ENCODE assay signal across 3 cellular contexts in the genomic region with DNA sequence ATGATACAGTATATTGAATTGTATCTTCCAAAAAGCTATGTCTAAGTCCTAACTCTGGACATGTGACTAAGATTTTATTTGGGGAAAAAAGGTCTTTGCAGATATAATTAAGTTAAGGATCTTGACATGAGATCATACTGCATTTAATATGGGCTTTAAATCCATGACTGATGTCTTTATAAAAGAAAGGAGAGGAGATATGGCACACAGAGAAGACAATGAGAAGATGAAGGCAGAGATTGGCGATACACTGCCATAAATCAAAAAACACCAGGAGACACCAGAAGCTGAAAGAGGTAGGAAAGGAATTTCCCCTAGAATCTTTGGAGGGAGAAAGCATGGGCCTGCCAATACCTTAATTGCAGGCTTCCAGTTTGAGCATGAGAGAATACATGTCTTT.
A peak's percentile ranks its signal among the peaks of the same experiment; 100 is the strongest.
TF ChIP-seq lines count a peak whose summit lies in the region.

No MANE protein-coding gene starts in this region.

TF ChIP-seq in SK-N-SH treated with all-trans-retinoic acid at 6 μM for 48 hours, 23 proteins besides CTCF, POLR2A, EP300 and RAD21 (continued from another document):
- TF ChIP-seq, protein P1, sequence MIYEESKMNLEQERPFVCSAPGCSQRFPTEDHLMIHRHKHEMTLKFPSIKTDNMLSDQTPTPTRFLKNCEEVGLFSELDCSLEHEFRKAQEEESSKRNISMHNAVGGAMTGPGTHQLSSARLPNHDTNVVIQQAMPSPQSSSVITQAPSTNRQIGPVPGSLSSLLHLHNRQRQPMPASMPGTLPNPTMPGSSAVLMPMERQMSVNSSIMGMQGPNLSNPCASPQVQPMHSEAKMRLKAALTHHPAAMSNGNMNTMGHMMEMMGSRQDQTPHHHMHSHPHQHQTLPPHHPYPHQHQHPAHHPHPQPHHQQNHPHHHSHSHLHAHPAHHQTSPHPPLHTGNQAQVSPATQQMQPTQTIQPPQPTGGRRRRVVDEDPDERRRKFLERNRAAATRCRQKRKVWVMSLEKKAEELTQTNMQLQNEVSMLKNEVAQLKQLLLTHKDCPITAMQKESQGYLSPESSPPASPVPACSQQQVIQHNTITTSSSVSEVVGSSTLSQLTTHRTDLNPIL (CRISPR knock-in tag; IDR thresholded peaks at IDR 0.05; ENCODE audit: low read depth), result 0 out of 2 replicates have a peak, but pooled peaks have one; percentile 35
- peak; percentile 90 for TF ChIP-seq ISL1 (CRISPR knock-in tag; IDR thresholded peaks at IDR 0.05)

TF ChIP-seq in SK-N-SH, 30 proteins besides CTCF, POLR2A, EP300 and RAD21 (continued from another document):
- TF ChIP-seq, protein P2, sequence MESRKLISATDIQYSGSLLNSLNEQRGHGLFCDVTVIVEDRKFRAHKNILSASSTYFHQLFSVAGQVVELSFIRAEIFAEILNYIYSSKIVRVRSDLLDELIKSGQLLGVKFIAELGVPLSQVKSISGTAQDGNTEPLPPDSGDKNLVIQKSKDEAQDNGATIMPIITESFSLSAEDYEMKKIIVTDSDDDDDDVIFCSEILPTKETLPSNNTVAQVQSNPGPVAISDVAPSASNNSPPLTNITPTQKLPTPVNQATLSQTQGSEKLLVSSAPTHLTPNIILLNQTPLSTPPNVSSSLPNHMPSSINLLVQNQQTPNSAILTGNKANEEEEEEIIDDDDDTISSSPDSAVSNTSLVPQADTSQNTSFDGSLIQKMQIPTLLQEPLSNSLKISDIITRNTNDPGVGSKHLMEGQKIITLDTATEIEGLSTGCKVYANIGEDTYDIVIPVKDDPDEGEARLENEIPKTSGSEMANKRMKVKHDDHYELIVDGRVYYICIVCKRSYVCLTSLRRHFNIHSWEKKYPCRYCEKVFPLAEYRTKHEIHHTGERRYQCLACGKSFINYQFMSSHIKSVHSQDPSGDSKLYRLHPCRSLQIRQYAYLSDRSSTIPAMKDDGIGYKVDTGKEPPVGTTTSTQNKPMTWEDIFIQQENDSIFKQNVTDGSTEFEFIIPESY (IDR thresholded peaks at IDR 0.05; ENCODE audit: borderline replicate concordance, low read depth), result no peak
- TF ChIP-seq SIN3A (IDR thresholded peaks at IDR 0.05; ENCODE audit: borderline replicate concordance, low read depth, low read length) (no peak), FOXJ3 (CRISPR knock-in tag; IDR thresholded peaks at IDR 0.05) (no peak), TEAD4 (IDR thresholded peaks at IDR 0.05; ENCODE audit: borderline replicate concordance, insufficient read depth) (no peak), POLR2AphosphoS5 (IDR thresholded peaks at IDR 0.05; ENCODE audit: low read depth, low read length) (no peak), RXRA (IDR thresholded peaks at IDR 0.05; ENCODE audit: borderline replicate concordance, low read depth) (no peak), YY1 (IDR thresholded peaks at IDR 0.05; ENCODE audit: low read depth) (no peak), MXI1 (IDR thresholded peaks at IDR 0.05; ENCODE audit: low read depth, low read length) (no peak)
- TF ChIP-seq, protein P3, sequence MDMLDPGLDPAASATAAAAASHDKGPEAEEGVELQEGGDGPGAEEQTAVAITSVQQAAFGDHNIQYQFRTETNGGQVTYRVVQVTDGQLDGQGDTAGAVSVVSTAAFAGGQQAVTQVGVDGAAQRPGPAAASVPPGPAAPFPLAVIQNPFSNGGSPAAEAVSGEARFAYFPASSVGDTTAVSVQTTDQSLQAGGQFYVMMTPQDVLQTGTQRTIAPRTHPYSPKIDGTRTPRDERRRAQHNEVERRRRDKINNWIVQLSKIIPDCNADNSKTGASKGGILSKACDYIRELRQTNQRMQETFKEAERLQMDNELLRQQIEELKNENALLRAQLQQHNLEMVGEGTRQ (IDR thresholded peaks at IDR 0.05; ENCODE audit: borderline replicate concordance, low read depth, low read length), result no peak
- TF ChIP-seq, protein P4, sequence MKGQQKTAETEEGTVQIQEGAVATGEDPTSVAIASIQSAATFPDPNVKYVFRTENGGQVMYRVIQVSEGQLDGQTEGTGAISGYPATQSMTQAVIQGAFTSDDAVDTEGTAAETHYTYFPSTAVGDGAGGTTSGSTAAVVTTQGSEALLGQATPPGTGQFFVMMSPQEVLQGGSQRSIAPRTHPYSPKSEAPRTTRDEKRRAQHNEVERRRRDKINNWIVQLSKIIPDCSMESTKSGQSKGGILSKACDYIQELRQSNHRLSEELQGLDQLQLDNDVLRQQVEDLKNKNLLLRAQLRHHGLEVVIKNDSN (IDR thresholded peaks at IDR 0.05; ENCODE audit: borderline replicate concordance, low read depth), result no peak

TF ChIP-seq in GM23338, 12 proteins besides CTCF, POLR2A, EP300 and RAD21:
- TF ChIP-seq, protein P5, sequence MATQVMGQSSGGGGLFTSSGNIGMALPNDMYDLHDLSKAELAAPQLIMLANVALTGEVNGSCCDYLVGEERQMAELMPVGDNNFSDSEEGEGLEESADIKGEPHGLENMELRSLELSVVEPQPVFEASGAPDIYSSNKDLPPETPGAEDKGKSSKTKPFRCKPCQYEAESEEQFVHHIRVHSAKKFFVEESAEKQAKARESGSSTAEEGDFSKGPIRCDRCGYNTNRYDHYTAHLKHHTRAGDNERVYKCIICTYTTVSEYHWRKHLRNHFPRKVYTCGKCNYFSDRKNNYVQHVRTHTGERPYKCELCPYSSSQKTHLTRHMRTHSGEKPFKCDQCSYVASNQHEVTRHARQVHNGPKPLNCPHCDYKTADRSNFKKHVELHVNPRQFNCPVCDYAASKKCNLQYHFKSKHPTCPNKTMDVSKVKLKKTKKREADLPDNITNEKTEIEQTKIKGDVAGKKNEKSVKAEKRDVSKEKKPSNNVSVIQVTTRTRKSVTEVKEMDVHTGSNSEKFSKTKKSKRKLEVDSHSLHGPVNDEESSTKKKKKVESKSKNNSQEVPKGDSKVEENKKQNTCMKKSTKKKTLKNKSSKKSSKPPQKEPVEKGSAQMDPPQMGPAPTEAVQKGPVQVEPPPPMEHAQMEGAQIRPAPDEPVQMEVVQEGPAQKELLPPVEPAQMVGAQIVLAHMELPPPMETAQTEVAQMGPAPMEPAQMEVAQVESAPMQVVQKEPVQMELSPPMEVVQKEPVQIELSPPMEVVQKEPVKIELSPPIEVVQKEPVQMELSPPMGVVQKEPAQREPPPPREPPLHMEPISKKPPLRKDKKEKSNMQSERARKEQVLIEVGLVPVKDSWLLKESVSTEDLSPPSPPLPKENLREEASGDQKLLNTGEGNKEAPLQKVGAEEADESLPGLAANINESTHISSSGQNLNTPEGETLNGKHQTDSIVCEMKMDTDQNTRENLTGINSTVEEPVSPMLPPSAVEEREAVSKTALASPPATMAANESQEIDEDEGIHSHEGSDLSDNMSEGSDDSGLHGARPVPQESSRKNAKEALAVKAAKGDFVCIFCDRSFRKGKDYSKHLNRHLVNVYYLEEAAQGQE (IDR thresholded peaks at IDR 0.05; ENCODE audit: unreplicated experiment), result no peak
- TF ChIP-seq EZH2phosphoT487 (IDR thresholded peaks at IDR 0.05; ENCODE audit: unreplicated experiment), result no peak
- TF ChIP-seq STAT1 (IDR thresholded peaks at IDR 0.05; ENCODE audit: unreplicated experiment), result no peak
- TF ChIP-seq, protein P6, sequence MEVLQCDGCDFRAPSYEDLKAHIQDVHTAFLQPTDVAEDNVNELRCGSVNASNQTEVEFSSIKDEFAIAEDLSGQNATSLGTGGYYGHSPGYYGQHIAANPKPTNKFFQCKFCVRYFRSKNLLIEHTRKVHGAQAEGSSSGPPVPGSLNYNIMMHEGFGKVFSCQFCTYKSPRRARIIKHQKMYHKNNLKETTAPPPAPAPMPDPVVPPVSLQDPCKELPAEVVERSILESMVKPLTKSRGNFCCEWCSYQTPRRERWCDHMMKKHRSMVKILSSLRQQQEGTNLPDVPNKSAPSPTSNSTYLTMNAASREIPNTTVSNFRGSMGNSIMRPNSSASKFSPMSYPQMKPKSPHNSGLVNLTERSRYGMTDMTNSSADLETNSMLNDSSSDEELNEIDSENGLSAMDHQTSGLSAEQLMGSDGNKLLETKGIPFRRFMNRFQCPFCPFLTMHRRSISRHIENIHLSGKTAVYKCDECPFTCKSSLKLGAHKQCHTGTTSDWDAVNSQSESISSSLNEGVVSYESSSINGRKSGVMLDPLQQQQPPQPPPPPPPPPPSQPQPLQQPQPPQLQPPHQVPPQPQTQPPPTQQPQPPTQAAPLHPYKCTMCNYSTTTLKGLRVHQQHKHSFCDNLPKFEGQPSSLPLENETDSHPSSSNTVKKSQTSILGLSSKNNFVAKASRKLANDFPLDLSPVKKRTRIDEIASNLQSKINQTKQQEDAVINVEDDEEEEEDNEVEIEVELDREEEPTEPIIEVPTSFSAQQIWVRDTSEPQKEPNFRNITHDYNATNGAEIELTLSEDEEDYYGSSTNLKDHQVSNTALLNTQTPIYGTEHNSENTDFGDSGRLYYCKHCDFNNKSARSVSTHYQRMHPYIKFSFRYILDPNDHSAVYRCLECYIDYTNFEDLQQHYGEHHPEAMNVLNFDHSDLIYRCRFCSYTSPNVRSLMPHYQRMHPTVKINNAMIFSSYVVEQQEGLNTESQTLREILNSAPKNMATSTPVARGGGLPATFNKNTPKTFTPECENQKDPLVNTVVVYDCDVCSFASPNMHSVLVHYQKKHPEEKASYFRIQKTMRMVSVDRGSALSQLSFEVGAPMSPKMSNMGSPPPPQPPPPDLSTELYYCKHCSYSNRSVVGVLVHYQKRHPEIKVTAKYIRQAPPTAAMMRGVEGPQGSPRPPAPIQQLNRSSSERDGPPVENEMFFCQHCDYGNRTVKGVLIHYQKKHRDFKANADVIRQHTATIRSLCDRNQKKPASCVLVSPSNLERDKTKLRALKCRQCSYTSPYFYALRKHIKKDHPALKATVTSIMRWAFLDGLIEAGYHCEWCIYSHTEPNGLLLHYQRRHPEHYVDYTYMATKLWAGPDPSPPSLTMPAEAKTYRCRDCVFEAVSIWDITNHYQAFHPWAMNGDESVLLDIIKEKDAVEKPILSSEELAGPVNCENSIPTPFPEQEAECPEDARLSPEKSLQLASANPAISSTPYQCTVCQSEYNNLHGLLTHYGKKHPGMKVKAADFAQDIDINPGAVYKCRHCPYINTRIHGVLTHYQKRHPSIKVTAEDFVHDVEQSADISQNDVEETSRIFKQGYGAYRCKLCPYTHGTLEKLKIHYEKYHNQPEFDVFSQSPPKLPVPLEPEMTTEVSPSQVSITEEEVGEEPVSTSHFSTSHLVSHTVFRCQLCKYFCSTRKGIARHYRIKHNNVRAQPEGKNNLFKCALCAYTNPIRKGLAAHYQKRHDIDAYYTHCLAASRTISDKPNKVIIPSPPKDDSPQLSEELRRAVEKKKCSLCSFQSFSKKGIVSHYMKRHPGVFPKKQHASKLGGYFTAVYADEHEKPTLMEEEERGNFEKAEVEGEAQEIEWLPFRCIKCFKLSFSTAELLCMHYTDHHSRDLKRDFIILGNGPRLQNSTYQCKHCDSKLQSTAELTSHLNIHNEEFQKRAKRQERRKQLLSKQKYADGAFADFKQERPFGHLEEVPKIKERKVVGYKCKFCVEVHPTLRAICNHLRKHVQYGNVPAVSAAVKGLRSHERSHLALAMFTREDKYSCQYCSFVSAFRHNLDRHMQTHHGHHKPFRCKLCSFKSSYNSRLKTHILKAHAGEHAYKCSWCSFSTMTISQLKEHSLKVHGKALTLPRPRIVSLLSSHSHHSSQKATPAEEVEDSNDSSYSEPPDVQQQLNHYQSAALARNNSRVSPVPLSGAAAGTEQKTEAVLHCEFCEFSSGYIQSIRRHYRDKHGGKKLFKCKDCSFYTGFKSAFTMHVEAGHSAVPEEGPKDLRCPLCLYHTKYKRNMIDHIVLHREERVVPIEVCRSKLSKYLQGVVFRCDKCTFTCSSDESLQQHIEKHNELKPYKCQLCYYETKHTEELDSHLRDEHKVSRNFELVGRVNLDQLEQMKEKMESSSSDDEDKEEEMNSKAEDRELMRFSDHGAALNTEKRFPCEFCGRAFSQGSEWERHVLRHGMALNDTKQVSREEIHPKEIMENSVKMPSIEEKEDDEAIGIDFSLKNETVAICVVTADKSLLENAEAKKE (CRISPR knock-in tag; IDR thresholded peaks at IDR 0.05), result no peak
- TF ChIP-seq CREB1 (CRISPR knock-in tag; IDR thresholded peaks at IDR 0.05; ENCODE audit: low read depth), result no peak
- no peak for TF ChIP-seq NANOG (IDR thresholded peaks at IDR 0.05; ENCODE audit: borderline replicate concordance)
- TF ChIP-seq ZNF114 (CRISPR knock-in tag; IDR thresholded peaks at IDR 0.05), result no peak
- TF ChIP-seq, protein P7, sequence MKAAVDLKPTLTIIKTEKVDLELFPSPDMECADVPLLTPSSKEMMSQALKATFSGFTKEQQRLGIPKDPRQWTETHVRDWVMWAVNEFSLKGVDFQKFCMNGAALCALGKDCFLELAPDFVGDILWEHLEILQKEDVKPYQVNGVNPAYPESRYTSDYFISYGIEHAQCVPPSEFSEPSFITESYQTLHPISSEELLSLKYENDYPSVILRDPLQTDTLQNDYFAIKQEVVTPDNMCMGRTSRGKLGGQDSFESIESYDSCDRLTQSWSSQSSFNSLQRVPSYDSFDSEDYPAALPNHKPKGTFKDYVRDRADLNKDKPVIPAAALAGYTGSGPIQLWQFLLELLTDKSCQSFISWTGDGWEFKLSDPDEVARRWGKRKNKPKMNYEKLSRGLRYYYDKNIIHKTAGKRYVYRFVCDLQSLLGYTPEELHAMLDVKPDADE (IDR thresholded peaks at IDR 0.05), result no peak
- TF ChIP-seq ZNF331 (CRISPR knock-in tag; IDR thresholded peaks at IDR 0.05; ENCODE audit: low read depth), result no peak
- TF ChIP-seq JUNB (IDR thresholded peaks at IDR 0.05; ENCODE audit: unreplicated experiment), result no peak
- no peak for TF ChIP-seq EZH2 (IDR thresholded peaks at IDR 0.05; ENCODE audit: low read depth, unreplicated experiment)
- TF ChIP-seq POLR2AphosphoS5 (IDR thresholded peaks at IDR 0.05; ENCODE audit: low read depth), result no peak
